In the genomic region with DNA sequence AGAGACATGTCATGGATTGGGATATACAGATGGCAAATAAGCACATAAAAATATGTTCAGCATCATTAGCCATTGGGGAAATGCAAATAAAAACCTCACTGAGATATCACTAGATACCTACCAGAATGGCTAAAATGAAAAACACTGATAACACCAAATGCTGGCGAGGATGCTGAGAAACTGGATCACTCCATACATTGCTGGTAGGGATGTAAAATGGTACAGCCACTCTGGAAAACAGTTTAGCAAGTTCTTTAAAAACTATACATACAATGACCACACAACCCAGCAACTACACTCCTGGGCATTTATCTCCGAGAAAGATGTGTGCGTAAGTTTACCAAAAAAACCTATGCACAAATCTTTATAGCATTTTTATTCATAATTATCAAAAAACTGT, we compare ENCODE assay signal across 36 cellular contexts. TPM values are rescaled to one million over a fixed set of nuclear protein-coding genes. Genes with fewer than 3 reads are reported as not detected.
DNase-seq lines count a peak whose midpoint lies in the region; ATAC-seq, FAIRE-seq and TF ChIP-seq lines count a peak whose summit lies in the region.
"Had no signal": no experiment of that assay in that cellular context is flagged by ENCODE, and none has a peak within 500 bp of the region (broad histone marks: within the 10 kb centered on the region; RNA-seq: fewer than 3 reads in every experiment).

No MANE protein-coding gene starts in this region.

- no peak for TF ChIP-seq RAD21 in K562 (CRISPR knock-in tag; conservative IDR thresholded peaks at IDR 0.05 in 1 of 2, IDR thresholded peaks at IDR 0.05 in 1 of 2)
- TF ChIP-seq RAD21 in H1 (IDR thresholded peaks at IDR 0.05 in 1 of 2, conservative IDR thresholded peaks at IDR 0.05 in 1 of 2; ENCODE audit: low read depth in 2 of 2, low read length in 2 of 2): no peak

- H3K27ac ChIP-seq in K562 (ENCODE audit: extremely low read depth, low read depth, low read length): no peak overlapping the region
- H3K27ac ChIP-seq in H1 (ENCODE audit: low read depth, low read length): no peak overlapping the region
- H3K27ac ChIP-seq: 22Rv1; A549; BLaER1; BLaER1 treated with 17β-estradiol and CSF1 and Interleukin-3, amounts not matched to agents 10 nM and 100 nM; C4-2B had no signal

- H2BK15ac ChIP-seq in H1 (ENCODE audit: low read length): no peak overlapping the region

- no peaks in the 10 kb centered on the region for H3K79me1 ChIP-seq in H1 (ENCODE audit: low read depth, low read length)

- no peak overlapping the region for H2BK12ac ChIP-seq in H1 (ENCODE audit: low read depth, low read length)

- H3K27ac Mint-ChIP-seq in WTC11: peak overlapping the region; percentile 15
- H3K27ac Mint-ChIP-seq: B cell; CD14-positive monocyte; CD4-positive, alpha-beta T cell; CD8-positive, alpha-beta T cell had no signal

- intact Hi-C loops in K562 (cut with micrococcal nuclease): no loop called here

- H3K23ac ChIP-seq in H1 (ENCODE audit: insufficient read length): no peak overlapping the region

- H2BK5ac ChIP-seq in H1 (ENCODE audit: low read depth, low read length): no peak overlapping the region

- no peaks in the 10 kb centered on the region for H3K23me2 ChIP-seq in H1 (ENCODE audit: low read depth, low read length)

- H3K36me3 Mint-ChIP-seq in WTC11: peaks cover 40% of the 10 kb centered on the region

- H3K14ac ChIP-seq in H1 (ENCODE audit: insufficient read length): no peak overlapping the region

- CTCF ChIA-PET in WTC11 (lab: Charles Lee): no interaction called here
- CTCF ChIA-PET in K562 (lab: Yijun Ruan, JAX; ENCODE audit: low intra/inter-chr PET ratio): no interaction called here
- CTCF ChIA-PET in H1 (lab: Charles Lee; ENCODE audit: partially characterized antibody): interaction anchor here (0.6 kb wide), 1 partner anchor 87 kb away, joined by 3 read pairs; no protein-coding TSS in a partner anchor

- H3K9ac ChIP-seq in K562 (ENCODE audit: insufficient read depth in 1 of 2, low read depth in 2 of 2, low read length in 2 of 2) (no peak overlapping the region), H1 (replicated peaks in 1 of 4; ENCODE audit: extremely low read depth in 1 of 4, low read depth in 3 of 4, low read length in 3 of 4) (no peak overlapping the region)
- H3K9ac ChIP-seq: BLaER1; BLaER1 treated with 17β-estradiol and CSF1 and Interleukin-3, amounts not matched to agents 10 nM and 100 nM had no signal

- no peak overlapping the region for H3K18ac ChIP-seq in H1 (ENCODE audit: extremely low read depth, low read length)

- no peak overlapping the region for H3K4me2 ChIP-seq in K562 (ENCODE audit: insufficient read depth, low read length)
- H3K4me2 ChIP-seq in H1 (ENCODE audit: insufficient read depth in 1 of 2, low read depth in 2 of 2, low read length in 2 of 2): no peak overlapping the region
- H3K4me2 ChIP-seq: A549; BLaER1; BLaER1 treated with 17β-estradiol and CSF1 and Interleukin-3, amounts not matched to agents 10 nM and 100 nM had no signal

- H3K27me3 ChIP-seq in K562 (ENCODE audit: control insufficient read depth in 2 of 2, insufficient read depth in 2 of 2, low read length in 2 of 2) (no peaks in the 10 kb centered on the region), H1 (replicated peaks in 1 of 4; ENCODE audit: control insufficient read depth in 3 of 4, extremely low read depth in 1 of 4, insufficient read depth in 3 of 4, low read length in 3 of 4) (no peaks in the 10 kb centered on the region)
- H3K27me3 ChIP-seq: BE2C; BLaER1; BLaER1 treated with 17β-estradiol and CSF1 and Interleukin-3, amounts not matched to agents 10 nM and 100 nM had no signal

- H2AFZ ChIP-seq in K562 (ENCODE audit: low read depth, low read length): no peak overlapping the region
- no peak overlapping the region for H2AFZ ChIP-seq in H1 (ENCODE audit: low read length)

- DNase-seq in D721Med (ENCODE audit: insufficient read length, low spot score): no peak
- no peak for DNase-seq in WTC11 (ENCODE audit: low spot score)
- no peak for DNase-seq in K562 (ENCODE audit: extremely low read depth in 1 of 4, low spot score in 3 of 4)
- DNase-seq in H1 (ENCODE audit: low read depth in 1 of 2, low spot score in 2 of 2): no peak
- DNase-seq in effector CD8-positive, alpha-beta T cell (lab: John Stamatoyannopoulos, UW): no peak
- DNase-seq: 8988T; ACHN; AML-193; BE2C; C1 segment of cervical spinal cord; Caco-2; Calu3; CD4-positive, alpha-beta memory T cell; CD4-positive, alpha-beta T cell; CD4-positive, CD25-positive, alpha-beta regulatory T cell; CD8-positive, alpha-beta memory T cell; CD8-positive, alpha-beta T cell; COR-L47; DMS 273 treated with DMSO at 0.1 percent for 48 hours; DMS153; DMS53; DMS79; DMS79 treated with DMSO at 0.1 percent for 48 hours; DND-41; EL had no signal

- no peak overlapping the region for H2AK5ac ChIP-seq in H1 (ENCODE audit: low read depth, low read length)

- TF ChIP-seq EP300 in K562 (IDR thresholded peaks at IDR 0.05; ENCODE audit: low read length) (no peak), H1 (IDR thresholded peaks at IDR 0.05; ENCODE audit: borderline replicate concordance in 1 of 2, low read depth in 2 of 2, low read length in 2 of 2) (no peak)

- in situ Hi-C loops in K562 (cut with MboI): no loop called here

- H4K5ac ChIP-seq in H1 (ENCODE audit: insufficient read length, low read depth, low read length): no peak overlapping the region

- H3K4me1 Mint-ChIP-seq in WTC11: peaks cover 26% of the 10 kb centered on the region
- H3K4me1 Mint-ChIP-seq: CD14-positive monocyte had no signal

- H3K36me3 ChIP-seq in K562 (ENCODE audit: control insufficient read depth, insufficient read depth, low read length): no peaks in the 10 kb centered on the region
- H3K36me3 ChIP-seq in H1 (ENCODE audit: control insufficient read depth in 2 of 4, insufficient read depth in 4 of 4, low read length in 3 of 4): peaks cover 0 to 8% (median 3%) of the 10 kb centered on the region in 4 experiments; a peak in 3 of 8 replicates
- H3K36me3 ChIP-seq: BE2C had no signal

- peaks cover 15% of the 10 kb centered on the region for H3K9me3 Mint-ChIP-seq in WTC11
- H3K9me3 Mint-ChIP-seq: CD4-positive, CD25-positive, alpha-beta regulatory T cell; CD8-positive, alpha-beta memory T cell had no signal

- no peak for TF ChIP-seq POLR2A in K562 (conservative IDR thresholded peaks at IDR 0.05)
- TF ChIP-seq POLR2A in H1 (IDR thresholded peaks at IDR 0.05; ENCODE audit: control extremely low read depth in 1 of 2, low read depth in 2 of 2, low read length in 2 of 2): no peak

- H3K9me1 ChIP-seq in K562 (ENCODE audit: control insufficient read depth, insufficient read depth, low read length): no peaks in the 10 kb centered on the region

- no peak overlapping the region for H4K8ac ChIP-seq in H1 (ENCODE audit: extremely low read depth, insufficient read depth, low read length)

- no peaks in the 10 kb centered on the region; a peak in 1 of 5 replicates for H3K4me1 ChIP-seq in K562 (replicated peaks in 1 of 2; ENCODE audit: control insufficient read depth in 2 of 2, insufficient read depth in 2 of 2, low read length in 2 of 2)
- peaks cover 3 to 7% (median 3%) of the 10 kb centered on the region in 4 experiments; a peak in 6 of 7 replicates for H3K4me1 ChIP-seq in H1 (replicated peaks in 1 of 4; ENCODE audit: control insufficient read depth in 3 of 4, insufficient read depth in 4 of 4, low read length in 3 of 4)
- H3K4me1 ChIP-seq: A549, BE2C, Caco-2 had no signal

- ATAC-seq in WTC11: no peak
- no peak for ATAC-seq in K562
- ATAC-seq in HG02970 (IDR thresholded peaks at IDR 0.05; ENCODE audit: low FRiP score, unreplicated experiment): no peak
- ATAC-seq in activated CD4-positive, CD25-positive, alpha-beta regulatory T cell treated with anti-CD3 and anti-CD28 coated beads, Interleukin-2, amount 50 U/mL, for 24 hours: no peak
- ATAC-seq in HG03439 (IDR thresholded peaks at IDR 0.05; ENCODE audit: unreplicated experiment): no peak
- ATAC-seq: A549; CD8-positive, alpha-beta T cell had no signal

- H3K4me3 Mint-ChIP-seq in WTC11: no peak overlapping the region
- H3K4me3 Mint-ChIP-seq: B cell; CD14-positive monocyte; CD4-positive, alpha-beta memory T cell; CD4-positive, alpha-beta T cell; CD4-positive, CD25-positive, alpha-beta regulatory T cell; CD8-positive, alpha-beta memory T cell; CD8-positive, alpha-beta T cell had no signal

- WGBS in K562 (ENCODE audit: insufficient coverage, low coverage, missing lambda C conversion rate): 96% methylated on average over 3 of the region's 3 CpGs
- WGBS in H1 (ENCODE audit: extremely low coverage in 1 of 2, insufficient coverage in 1 of 2, insufficient read length in 1 of 2, insufficient replicate concordance in 2 of 2, low coverage in 1 of 2, low lambda C conversion rate in 2 of 2, missing lambda C conversion rate in 1 of 2), 2 experiments: 90% methylated on average over 3 of the region's 3 CpGs; no CpG with 5 or more reads in 1 of the 2 experiments

- H3K9me3 ChIP-seq in K562 (replicated peaks; ENCODE audit: control insufficient read depth, insufficient read depth, low read depth, low read length) (no peaks in the 10 kb centered on the region), H1 (ENCODE audit: insufficient read depth in 2 of 2, low read depth in 1 of 2, low read length in 1 of 2) (0 out of 4 replicates have a peak, but pooled peaks cover 0 to 4% of the 10 kb centered on the region in 2 experiments)
- H3K9me3 ChIP-seq: A549, BE2C, Caco-2 had no signal

- FAIRE-seq in D721Med (lab: Jason Lieb, UNC): peak; percentile 91
- no peak for FAIRE-seq in K562 (lab: Jason Lieb, UNC)
- FAIRE-seq in H1 (lab: Jason Lieb, UNC): no peak
- FAIRE-seq: A204.1, A549 had no signal

- POLR2A ChIA-PET in WTC11 (lab: Charles Lee) (no interaction called here), K562 (lab: Yijun Ruan, JAX) (no interaction called here), H1 (lab: Charles Lee; ENCODE audit: partially characterized antibody) (no interaction called here)

- no peak overlapping the region for H3K56ac ChIP-seq in H1 (replicated peaks; ENCODE audit: insufficient read length, low read depth, low read length)

- H3K27me3 Mint-ChIP-seq in WTC11 (ENCODE audit: low read depth): no peaks in the 10 kb centered on the region
- H3K27me3 Mint-ChIP-seq: B cell; CD4-positive, alpha-beta memory T cell; CD4-positive, alpha-beta T cell; CD4-positive, CD25-positive, alpha-beta regulatory T cell; CD8-positive, alpha-beta memory T cell had no signal

- H4K91ac ChIP-seq in H1 (replicated peaks; ENCODE audit: insufficient read length, low read length): no peak overlapping the region

- H3K4me3 ChIP-seq in K562 (no peak overlapping the region), H1 (ENCODE audit: extremely low read depth in 1 of 4, insufficient read depth in 2 of 4, low read depth in 3 of 4, low read length in 4 of 4) (no peak overlapping the region)
- H3K4me3 ChIP-seq: A549; BLaER1; BLaER1 treated with 17β-estradiol and CSF1 and Interleukin-3, amounts not matched to agents 10 nM and 100 nM had no signal

- H2BK120ac ChIP-seq in H1 (replicated peaks; ENCODE audit: low read depth, low read length): no peak overlapping the region

- H3K79me2 ChIP-seq in K562 (ENCODE audit: control insufficient read depth, insufficient read depth, low read length) (peaks cover 79% of the 10 kb centered on the region), H1 (ENCODE audit: control insufficient read depth in 1 of 2, insufficient read depth in 2 of 2, low read length in 2 of 2) (peaks cover 0 to 82% of the 10 kb centered on the region in 2 experiments; a peak in 3 of 4 replicates)

- no peaks in the 10 kb centered on the region for H4K20me1 ChIP-seq in K562 (replicated peaks; ENCODE audit: control insufficient read depth, insufficient read depth, low read length)
- H4K20me1 ChIP-seq in H1 (replicated peaks in 1 of 2; ENCODE audit: control insufficient read depth in 1 of 2, insufficient read depth in 2 of 2, low read length in 2 of 2): no peaks in the 10 kb centered on the region

- H3K4ac ChIP-seq in H1 (replicated peaks; ENCODE audit: insufficient read length, low read depth, low read length): no peak overlapping the region

- no TSS peak for BruUV-seq in K562 (replicated peaks; lab: Mats Ljungman, UMichigan)

- H2BK20ac ChIP-seq in H1 (ENCODE audit: low read length): no peak overlapping the region

- TF ChIP-seq CTCF in D721Med (IDR thresholded peaks at IDR 0.05; ENCODE audit: insufficient read depth, missing control alignments) (no peak), WTC11 (IDR thresholded peaks at IDR 0.05) (no peak), K562 (IDR thresholded peaks at IDR 0.05 in 2 of 3, conservative IDR thresholded peaks at IDR 0.05 in 1 of 3; ENCODE audit: insufficient read depth in 2 of 3, low read depth in 1 of 3, low read length in 3 of 3) (no peak), H1 (IDR thresholded peaks at IDR 0.05; ENCODE audit: control extremely low read depth in 1 of 3, insufficient read depth in 1 of 3, low read depth in 1 of 3, low read length in 3 of 3) (no peak)

RNA-seq across cellular contexts. Expression of a gene that starts 13.9 kb away (rescaled TPM):
- total RNA-seq in WTC11 (2021): 50.7 to 60.6 TPM (median 57.8 TPM) in 3 replicates
- 36.2 and 82.6 TPM in 2 replicates for total RNA-seq in K562 (2011; cell fraction: chromatin; rRNA removed; ENCODE audit: low replicate concordance)
- 16.4 and 20.0 TPM in 2 replicates for total RNA-seq in K562 (2011; cell fraction: nucleolus; rRNA removed)
- 45.8 and 72.1 TPM in 2 replicates for total RNA-seq in K562 (2011; cell fraction: nucleoplasm; rRNA removed)
- 12.0 and 12.5 TPM in 2 replicates for total RNA-seq in K562 (2014; rRNA removed)
- 19.3 and 22.7 TPM in 2 replicates for total RNA-seq in K562 (2014; rRNA removed; fragmentation: Illumina TruSeq; extraction: Trizol)
- 19.0 and 19.1 TPM in 2 replicates for total RNA-seq in K562 (2015; rRNA removed; fragmentation: Illumina TruSeq; extraction: Trizol)
- 21.3 and 23.9 TPM in 2 replicates for total RNA-seq in K562 (2021)
- polyA plus RNA-seq in K562 (2011; rRNA removed): 9.4 and 11.7 TPM in 2 replicates
- polyA plus RNA-seq in K562 (2011; cell fraction: cytosol; rRNA removed): 4.3 and 6.1 TPM in 2 replicates
- 32.0 and 34.2 TPM in 2 replicates for polyA plus RNA-seq in K562 (2011; cell fraction: nucleus; rRNA removed)
- 7.6 and 10.3 TPM in 2 replicates for polyA plus RNA-seq in K562 (2012)
- polyA plus RNA-seq in K562 (2014; fragmentation: Illumina TruSeq; extraction: Trizol): 15.9 and 19.0 TPM in 2 replicates
- polyA plus RNA-seq in K562 (2014; fragmentation: Nextera tagmentation; extraction: Ambion mirVana): 1 to 10 TPM; 2.9 to 3.0 TPM
- 7.6 and 9.1 TPM in 2 replicates for polyA plus RNA-seq in K562 (2014; rRNA removed)
- 16.1 and 16.3 TPM in 2 replicates for polyA minus RNA-seq in K562 (2011; rRNA and poly(A)+ RNA removed)
- polyA minus RNA-seq in K562 (2011; cell fraction: cytosol; rRNA and poly(A)+ RNA removed): 5.3 and 7.3 TPM in 2 replicates
- polyA minus RNA-seq in K562 (2011; cell fraction: nucleus; rRNA and poly(A)+ RNA removed): 23.2 and 48.8 TPM in 2 replicates
- 52.9 and 53.9 TPM in 2 replicates for total RNA-seq in H1 (2021; fragmentation: NEBNext Ultra II Directional; extraction: Animal tissue kit (Norgen Biotek cat#: 25700))
- 20.1 and 22.8 TPM in 2 replicates for polyA plus RNA-seq in H1 (2011; rRNA removed)
- 13.0 TPM for polyA plus RNA-seq in H1 (2011; cell fraction: cytosol; rRNA removed)
- 23.3 TPM for polyA plus RNA-seq in H1 (2011; cell fraction: nucleus; rRNA removed)
- polyA plus RNA-seq in H1 (2012, experiment 1 of 2): 17.1 to 31.6 TPM (median 22.4 TPM) in 4 replicates
- 3.7 TPM for polyA plus RNA-seq in H1 (2012, experiment 2 of 2)
- polyA plus RNA-seq in H1 (2013, experiment 1 of 2): 37.5 TPM
- polyA plus RNA-seq in H1 (2013, experiment 2 of 2): 37.9 TPM
- 41.2 and 41.9 TPM in 2 replicates for polyA minus RNA-seq in H1 (2011; rRNA and poly(A)+ RNA removed)
- polyA minus RNA-seq in H1 (2011; cell fraction: cytosol; rRNA and poly(A)+ RNA removed): 14.7 TPM
- polyA minus RNA-seq in H1 (2011; cell fraction: nucleus; rRNA and poly(A)+ RNA removed): 83.3 TPM

RNA-seq across cellular contexts. Expression of a gene that starts 14.0 kb away (rescaled TPM):
- 9.9 to 12.1 TPM (median 11.7 TPM) in 3 replicates for total RNA-seq in WTC11 (2021)
- total RNA-seq in K562 (2011; cell fraction: chromatin; rRNA removed; ENCODE audit: low replicate concordance): 0.39 TPM in 1 of 2 replicates, not detected in the other
- total RNA-seq in K562 (2011; cell fraction: nucleolus; rRNA removed): 0.83 TPM in 1 of 2 replicates, not detected in the other
- total RNA-seq in K562 (2011; cell fraction: nucleoplasm; rRNA removed): 1.1 TPM in 1 of 2 replicates, not detected in the other
- total RNA-seq in K562 (2014; rRNA removed): 0.29 and 0.77 TPM in 2 replicates
- 0.36 and 0.51 TPM in 2 replicates for total RNA-seq in K562 (2014; rRNA removed; fragmentation: Illumina TruSeq; extraction: Trizol)
- 0.53 and 1.2 TPM in 2 replicates for total RNA-seq in K562 (2015; rRNA removed; fragmentation: Illumina TruSeq; extraction: Trizol)
- 0.40 and 0.91 TPM in 2 replicates for total RNA-seq in K562 (2021)
- polyA plus RNA-seq in K562 (2011; rRNA removed): 0.19 and 0.54 TPM in 2 replicates
- polyA plus RNA-seq in K562 (2011; cell fraction: cytosol; rRNA removed): 0.22 and 0.29 TPM in 2 replicates
- polyA plus RNA-seq in K562 (2011; cell fraction: nucleus; rRNA removed): 0.66 and 0.81 TPM in 2 replicates
- polyA plus RNA-seq in K562 (2012): 0.70 and 1.7 TPM in 2 replicates
- 0.15 and 0.25 TPM in 2 replicates for polyA plus RNA-seq in K562 (2014; fragmentation: Illumina TruSeq; extraction: Trizol)
- polyA plus RNA-seq in K562 (2014; fragmentation: Nextera tagmentation; extraction: Ambion mirVana): under 1 TPM; 0.08 to 0.11 TPM
- 0.47 and 0.48 TPM in 2 replicates for polyA plus RNA-seq in K562 (2014; rRNA removed)
- 0.15 and 0.32 TPM in 2 replicates for polyA minus RNA-seq in K562 (2011; rRNA and poly(A)+ RNA removed)
- polyA minus RNA-seq in K562 (2011; cell fraction: cytosol; rRNA and poly(A)+ RNA removed): 0.76 TPM in 1 of 2 replicates, not detected in the other
- polyA minus RNA-seq in K562 (2011; cell fraction: nucleus; rRNA and poly(A)+ RNA removed): 0.44 and 1.1 TPM in 2 replicates
- 8.8 and 15.2 TPM in 2 replicates for total RNA-seq in H1 (2021; fragmentation: NEBNext Ultra II Directional; extraction: Animal tissue kit (Norgen Biotek cat#: 25700))
- 9.7 and 10.0 TPM in 2 replicates for polyA plus RNA-seq in H1 (2011; rRNA removed)
- 20.6 TPM for polyA plus RNA-seq in H1 (2011; cell fraction: cytosol; rRNA removed)
- 21.1 TPM for polyA plus RNA-seq in H1 (2011; cell fraction: nucleus; rRNA removed)
- 12.2 to 16.4 TPM (median 15.8 TPM) in 4 replicates for polyA plus RNA-seq in H1 (2012, experiment 1 of 2)
- 4.1 TPM for polyA plus RNA-seq in H1 (2012, experiment 2 of 2)
- 13.0 TPM for polyA plus RNA-seq in H1 (2013, experiment 1 of 2)
- 10.2 TPM for polyA plus RNA-seq in H1 (2013, experiment 2 of 2)
- 6.7 and 10.3 TPM in 2 replicates for polyA minus RNA-seq in H1 (2011; rRNA and poly(A)+ RNA removed)
- polyA minus RNA-seq in H1 (2011; cell fraction: cytosol; rRNA and poly(A)+ RNA removed): 7.9 TPM
- polyA minus RNA-seq in H1 (2011; cell fraction: nucleus; rRNA and poly(A)+ RNA removed): 12.4 TPM
- total RNA-seq: Caco-2; CD4-positive, CD25-positive, alpha-beta regulatory T cell had no signal
- polyA plus RNA-seq: CD4-positive, alpha-beta memory T cell had no signal
